Comparison of ENCODE assay signal across 12 cellular contexts in the genomic region with DNA sequence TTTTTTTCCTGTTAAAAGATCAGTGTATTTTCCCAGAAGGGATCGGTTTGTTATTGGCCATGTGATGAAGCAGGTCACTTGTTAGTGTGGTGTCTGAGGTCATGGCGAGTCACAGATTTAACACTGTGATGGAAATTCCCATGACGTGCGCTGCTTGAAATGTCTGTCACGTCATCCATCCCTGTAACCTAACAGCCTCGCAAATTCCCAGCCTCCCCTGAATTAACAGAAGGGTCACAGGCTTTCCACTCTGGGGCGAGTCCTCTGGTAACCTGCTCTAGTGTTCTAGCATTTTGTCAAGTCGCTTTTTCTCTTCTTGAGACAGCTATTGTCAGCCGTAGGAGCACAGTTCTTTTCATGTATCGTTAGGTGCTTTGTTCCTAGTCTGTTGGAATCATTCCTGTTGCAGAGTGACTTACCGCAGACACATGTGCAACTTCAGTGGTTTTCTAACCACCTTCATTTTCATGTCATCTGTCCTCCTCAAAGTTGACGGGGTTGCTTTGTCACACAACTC.
A peak's percentile ranks its signal among the peaks of the same experiment; 100 is the strongest.
DNase-seq lines count a peak whose midpoint lies in the region; ATAC-seq, FAIRE-seq and TF ChIP-seq lines count a peak whose summit lies in the region.
"Had no signal": no experiment of that assay in that cellular context is flagged by ENCODE, and none has a peak within 500 bp of the region (broad histone marks: within the 10 kb centered on the region; RNA-seq: fewer than 3 reads in every experiment).

No MANE protein-coding gene starts in this region.

- H3K9ac ChIP-seq in IMR-90 (ENCODE audit: low read depth, low read length) (no peak overlapping the region), H1 (replicated peaks in 1 of 4; ENCODE audit: extremely low read depth in 1 of 4, low read depth in 3 of 4, low read length in 3 of 4) (no peak overlapping the region)

- H3K27ac ChIP-seq in IMR-90 (ENCODE audit: insufficient read depth, low read length) (no peak overlapping the region), H1 (ENCODE audit: low read depth, low read length) (no peak overlapping the region), hepatocyte (no peak overlapping the region)

- H3K9me3 ChIP-seq in IMR-90 (ENCODE audit: control insufficient read depth, insufficient read depth, low read length) (no peaks in the 10 kb centered on the region), H1 (ENCODE audit: insufficient read depth in 2 of 2, low read depth in 1 of 2, low read length in 1 of 2) (peaks cover 31 to 43% of the 10 kb centered on the region in 2 experiments), hepatocyte (ENCODE audit: low read depth) (peaks cover 21% of the 10 kb centered on the region)

- H2BK5ac ChIP-seq in IMR-90 (ENCODE audit: low read depth, low read length, poor library complexity, severe bottlenecking): no peak overlapping the region
- H2BK5ac ChIP-seq in H1 (ENCODE audit: low read depth, low read length): no peak overlapping the region

- BruUV-seq in IMR-90 (replicated peaks; lab: Mats Ljungman, UMichigan): no TSS peak

- H3K4me3 Mint-ChIP-seq in type B pancreatic cell: no peak overlapping the region

- no peaks in the 10 kb centered on the region for H3K27me3 Mint-ChIP-seq in type B pancreatic cell

- no peaks in the 10 kb centered on the region for H3K79me2 ChIP-seq in H1 (ENCODE audit: control insufficient read depth in 1 of 2, insufficient read depth in 2 of 2, low read length in 2 of 2)
- H3K79me2 ChIP-seq in hepatocyte: no peaks in the 10 kb centered on the region

- CTCF ChIA-PET in IMR-90 (lab: Yijun Ruan, JAX): interaction anchor here (1.0 kb wide), 1 partner anchor 12 kb away, joined by 3 read pairs; no protein-coding TSS in a partner anchor
- CTCF ChIA-PET in H1 (lab: Charles Lee; ENCODE audit: partially characterized antibody): interaction anchor here (0.6 to 1.3 kb wide), 5 partner anchors 11 to 396 kb away, joined by 3 read pairs; no protein-coding TSS in a partner anchor

- H3K23me2 ChIP-seq in H1 (ENCODE audit: low read depth, low read length): no peaks in the 10 kb centered on the region

- peaks cover 2% of the 10 kb centered on the region for H3K9me1 ChIP-seq in IMR-90 (ENCODE audit: insufficient read depth, low read length)

- H3K27ac Mint-ChIP-seq in type B pancreatic cell: no peak overlapping the region

- peak overlapping the region; percentile 20; the same call in 1 of the 2 replicates for H2AK5ac ChIP-seq in IMR-90 (ENCODE audit: low read depth, low read length)
- H2AK5ac ChIP-seq in H1 (ENCODE audit: low read depth, low read length): no peak overlapping the region

- no peak overlapping the region for H3K4me2 ChIP-seq in IMR-90 (ENCODE audit: low read depth, low read length)
- H3K4me2 ChIP-seq in H1 (ENCODE audit: insufficient read depth in 1 of 2, low read depth in 2 of 2, low read length in 2 of 2): no peak overlapping the region
- no peak overlapping the region for H3K4me2 ChIP-seq in hepatocyte

- H3K79me1 ChIP-seq in IMR-90 (ENCODE audit: low read depth in 1 of 2, low read length in 2 of 2) (no peaks in the 10 kb centered on the region; a peak in 1 of 4 replicates), H1 (ENCODE audit: low read depth, low read length) (no peaks in the 10 kb centered on the region; the same call in 1 of the 2 replicates)

- POLR2A ChIA-PET in IMR-90 (lab: Charles Lee; ENCODE audit: unreplicated experiment) (no interaction called here), H1 (lab: Charles Lee; ENCODE audit: partially characterized antibody) (no interaction called here)

- TF ChIP-seq POLR2A in IMR-90 (IDR thresholded peaks at IDR 0.05; ENCODE audit: low read depth, low read length) (no peak), H1 (IDR thresholded peaks at IDR 0.05; ENCODE audit: control extremely low read depth in 1 of 2, low read depth in 2 of 2, low read length in 2 of 2) (no peak)

- peak overlapping the region; percentile 71; the same call in 1 of the 2 replicates for H2BK20ac ChIP-seq in IMR-90 (ENCODE audit: low read depth, low read length)
- H2BK20ac ChIP-seq in H1 (ENCODE audit: low read length): no peak overlapping the region

- no peak for TF ChIP-seq CTCF in IMR-90 (conservative IDR thresholded peaks at IDR 0.05; ENCODE audit: low read depth, low read length)
- no peak for TF ChIP-seq CTCF in H1 (IDR thresholded peaks at IDR 0.05; ENCODE audit: control extremely low read depth in 1 of 3, insufficient read depth in 1 of 3, low read depth in 1 of 3, low read length in 3 of 3)
- no peak for TF ChIP-seq CTCF in type B pancreatic cell (conservative IDR thresholded peaks at IDR 0.05)
- TF ChIP-seq CTCF in hepatocyte (IDR thresholded peaks at IDR 0.05; ENCODE audit: poor library complexity): no peak

- no peak overlapping the region for H3K4me3 ChIP-seq in IMR-90 (ENCODE audit: insufficient read depth, low read depth, low read length)
- no peak overlapping the region for H3K4me3 ChIP-seq in H1 (ENCODE audit: extremely low read depth in 1 of 4, insufficient read depth in 2 of 4, low read depth in 3 of 4, low read length in 4 of 4)
- no peak overlapping the region for H3K4me3 ChIP-seq in hepatocyte

- H3K36me3 ChIP-seq in IMR-90 (ENCODE audit: control insufficient read depth, insufficient read depth, low read length) (peaks cover 7% of the 10 kb centered on the region), H1 (ENCODE audit: control insufficient read depth in 2 of 4, insufficient read depth in 4 of 4, low read length in 3 of 4) (peaks cover 0 to 51% (median 16%) of the 10 kb centered on the region in 4 experiments; a peak in 5 of 8 replicates), hepatocyte (replicated peaks; ENCODE audit: insufficient read depth, low read depth) (no peaks in the 10 kb centered on the region)

- TF ChIP-seq EP300 in H1 (IDR thresholded peaks at IDR 0.05; ENCODE audit: borderline replicate concordance in 1 of 2, low read depth in 2 of 2, low read length in 2 of 2): no peak

- peak overlapping the region; percentile 39; the same call in 1 of the 2 replicates for H3K4ac ChIP-seq in IMR-90 (ENCODE audit: low read depth, low read length)
- no peak overlapping the region for H3K4ac ChIP-seq in H1 (replicated peaks; ENCODE audit: insufficient read length, low read depth, low read length)

- no peak overlapping the region for H4K8ac ChIP-seq in IMR-90 (ENCODE audit: low read depth in 2 of 2, low read length in 2 of 2)
- H4K8ac ChIP-seq in H1 (ENCODE audit: extremely low read depth, insufficient read depth, low read length): no peak overlapping the region

- H4K91ac ChIP-seq in IMR-90 (ENCODE audit: insufficient read depth, low read depth, low read length): no peak overlapping the region; the same call in 1 of the 2 replicates
- no peak overlapping the region for H4K91ac ChIP-seq in H1 (replicated peaks; ENCODE audit: insufficient read length, low read length)

- H4K5ac ChIP-seq in IMR-90 (ENCODE audit: low read depth, low read length) (no peak overlapping the region), H1 (ENCODE audit: insufficient read length, low read depth, low read length) (no peak overlapping the region)

- 75% methylated on average over 7 of the region's 12 CpGs; no CpG with 5 or more reads in 1 of the 2 experiments for WGBS in IMR-90 (ENCODE audit: extremely low coverage in 2 of 2, insufficient read length in 1 of 2), 2 experiments
- WGBS in H1 (ENCODE audit: extremely low coverage in 1 of 2, insufficient coverage in 1 of 2, insufficient read length in 1 of 2, insufficient replicate concordance in 2 of 2, low coverage in 1 of 2, low lambda C conversion rate in 2 of 2, missing lambda C conversion rate in 1 of 2), 2 experiments: 90% methylated on average over 12 of the region's 12 CpGs; no CpG with 5 or more reads in 1 of the 2 experiments
- WGBS in hepatocyte (ENCODE audit: low lambda C conversion rate, missing lambda C conversion rate): 92% methylated on average over 12 of the region's 12 CpGs

- no peak overlapping the region; the same call in 1 of the 2 replicates for H3K23ac ChIP-seq in IMR-90 (ENCODE audit: low read depth, low read length)
- H3K23ac ChIP-seq in H1 (ENCODE audit: insufficient read length): no peak overlapping the region

- H3K36me3 Mint-ChIP-seq in type B pancreatic cell: peaks cover 67% of the 10 kb centered on the region

- H2BK120ac ChIP-seq in IMR-90 (ENCODE audit: low read depth, low read length) (no peak overlapping the region), H1 (replicated peaks; ENCODE audit: low read depth, low read length) (no peak overlapping the region)

- no peak overlapping the region for H2BK15ac ChIP-seq in IMR-90 (ENCODE audit: low read depth, low read length)
- H2BK15ac ChIP-seq in H1 (ENCODE audit: low read length): no peak overlapping the region

- peak overlapping the region; percentile 12 for H2AFZ ChIP-seq in IMR-90 (replicated peaks; ENCODE audit: low read length, poor library complexity)
- H2AFZ ChIP-seq in H1 (ENCODE audit: low read length): no peak overlapping the region
- H2AFZ ChIP-seq in hepatocyte: no peak overlapping the region

- H3K4me1 Mint-ChIP-seq in type B pancreatic cell (ENCODE audit: unreplicated experiment): no peaks in the 10 kb centered on the region

- H3K4me1 ChIP-seq in IMR-90 (ENCODE audit: control insufficient read depth, insufficient read depth, low read length) (peaks cover 4% of the 10 kb centered on the region; the same call in 1 of the 2 replicates), H1 (replicated peaks in 1 of 4; ENCODE audit: control insufficient read depth in 3 of 4, insufficient read depth in 4 of 4, low read length in 3 of 4) (no peaks in the 10 kb centered on the region), hepatocyte (ENCODE audit: insufficient read depth) (no peaks in the 10 kb centered on the region)

- no peaks in the 10 kb centered on the region for H4K20me1 ChIP-seq in IMR-90 (ENCODE audit: insufficient read depth, low read length)
- H4K20me1 ChIP-seq in H1 (replicated peaks in 1 of 2; ENCODE audit: control insufficient read depth in 1 of 2, insufficient read depth in 2 of 2, low read length in 2 of 2): peaks cover 0 to 2% of the 10 kb centered on the region in 2 experiments
- H4K20me1 ChIP-seq in hepatocyte (ENCODE audit: insufficient read depth, poor library complexity, severe bottlenecking): no peaks in the 10 kb centered on the region

- peaks cover 15% of the 10 kb centered on the region for H3K9me3 Mint-ChIP-seq in type B pancreatic cell

- peak overlapping the region; percentile 16; the same call in 1 of the 2 replicates for H3K14ac ChIP-seq in IMR-90 (replicated peaks; ENCODE audit: low read depth, low read length)
- H3K14ac ChIP-seq in H1 (ENCODE audit: insufficient read length): no peak overlapping the region

- TF ChIP-seq RAD21 in IMR-90 (IDR thresholded peaks at IDR 0.05; ENCODE audit: low read length): 0 out of 2 replicates have a peak, but pooled peaks have one; percentile 6
- no peak for TF ChIP-seq RAD21 in H1 (IDR thresholded peaks at IDR 0.05 in 1 of 2, conservative IDR thresholded peaks at IDR 0.05 in 1 of 2; ENCODE audit: low read depth in 2 of 2, low read length in 2 of 2)

- intact Hi-C loops in IMR-90 (cut with micrococcal nuclease): no loop called here

- no peak overlapping the region for H3K56ac ChIP-seq in IMR-90 (ENCODE audit: extremely low read depth, insufficient read depth, low read length)
- no peak overlapping the region for H3K56ac ChIP-seq in H1 (replicated peaks; ENCODE audit: insufficient read length, low read depth, low read length)

- H3K18ac ChIP-seq in IMR-90 (ENCODE audit: low read depth, low read length) (no peak overlapping the region), H1 (ENCODE audit: extremely low read depth, low read length) (no peak overlapping the region)

- no peak overlapping the region for H2AK9ac ChIP-seq in IMR-90 (replicated peaks; ENCODE audit: low read depth, low read length, poor library complexity)

- dilution Hi-C loops in IMR-90 (cut with HindIII; ENCODE audit: low sequenced_read_pairs, unreplicated experiment): no loop called here

- DNase-seq in IMR-90 (peak; percentile 98), H1 (ENCODE audit: low read depth in 1 of 2, low spot score in 2 of 2) (no peak), type B pancreatic cell (ENCODE audit: extremely low spot score, unreplicated experiment) (no peak), hepatocyte (ENCODE audit: low spot score) (no peak)
- peak; percentile 16 to 23 for DNase-seq in activated CD4-positive, alpha-beta T cell treated with anti-CD3 and anti-CD28 coated beads, Interleukin-2, amount 50 U/mL, for 4 hours
- peak; percentile 46 for DNase-seq in stimulated activated CD4-positive, alpha-beta T cell treated with anti-CD3 and anti-CD28 coated beads, Interleukin-4, amount 100 ng/mL, for 24 hours
- DNase-seq: activated gamma-delta T cell, DND-41, GOT3, NCI-H526 treated with DMSO at 0.1 percent for 48 hours had no signal

- no peak overlapping the region for H2BK12ac ChIP-seq in H1 (ENCODE audit: low read depth, low read length)

- in situ Hi-C loops in IMR-90 (cut with MboI; ENCODE audit: low sequenced_read_pairs): no loop called here

- FAIRE-seq in H1 (lab: Jason Lieb, UNC): no peak
- FAIRE-seq: endometrium had no signal

- ATAC-seq in IMR-90 (ENCODE audit: low read depth): peak; percentile 32; the same call in 1 of the 2 replicates
- ATAC-seq in HG02885 (IDR thresholded peaks at IDR 0.05; ENCODE audit: poor library complexity, unreplicated experiment): no peak

- H3K9me2 ChIP-seq in hepatocyte (replicated peaks; ENCODE audit: insufficient read depth): no peaks in the 10 kb centered on the region

- H3K27me3 ChIP-seq in IMR-90 (ENCODE audit: control insufficient read depth, insufficient read depth, low read length) (no peaks in the 10 kb centered on the region), H1 (replicated peaks in 1 of 4; ENCODE audit: control insufficient read depth in 3 of 4, extremely low read depth in 1 of 4, insufficient read depth in 3 of 4, low read length in 3 of 4) (no peaks in the 10 kb centered on the region), hepatocyte (no peaks in the 10 kb centered on the region)

Comparison
In these comparisons a context has a peak if more than half of its experiments do, and no peak if none do; other contexts are left out.
1. DNase-seq: peak in IMR-90 (single experiment), activated CD4-positive, alpha-beta T cell treated with anti-CD3 and anti-CD28 coated beads, Interleukin-2, amount 50 U/mL, for 4 hours (2 of 2) and stimulated activated CD4-positive, alpha-beta T cell treated with anti-CD3 and anti-CD28 coated beads, Interleukin-4, amount 100 ng/mL, for 24 hours (single experiment); none in H1 (0 of 2), type B pancreatic cell (single experiment) and hepatocyte (single experiment).